In the genomic region with DNA sequence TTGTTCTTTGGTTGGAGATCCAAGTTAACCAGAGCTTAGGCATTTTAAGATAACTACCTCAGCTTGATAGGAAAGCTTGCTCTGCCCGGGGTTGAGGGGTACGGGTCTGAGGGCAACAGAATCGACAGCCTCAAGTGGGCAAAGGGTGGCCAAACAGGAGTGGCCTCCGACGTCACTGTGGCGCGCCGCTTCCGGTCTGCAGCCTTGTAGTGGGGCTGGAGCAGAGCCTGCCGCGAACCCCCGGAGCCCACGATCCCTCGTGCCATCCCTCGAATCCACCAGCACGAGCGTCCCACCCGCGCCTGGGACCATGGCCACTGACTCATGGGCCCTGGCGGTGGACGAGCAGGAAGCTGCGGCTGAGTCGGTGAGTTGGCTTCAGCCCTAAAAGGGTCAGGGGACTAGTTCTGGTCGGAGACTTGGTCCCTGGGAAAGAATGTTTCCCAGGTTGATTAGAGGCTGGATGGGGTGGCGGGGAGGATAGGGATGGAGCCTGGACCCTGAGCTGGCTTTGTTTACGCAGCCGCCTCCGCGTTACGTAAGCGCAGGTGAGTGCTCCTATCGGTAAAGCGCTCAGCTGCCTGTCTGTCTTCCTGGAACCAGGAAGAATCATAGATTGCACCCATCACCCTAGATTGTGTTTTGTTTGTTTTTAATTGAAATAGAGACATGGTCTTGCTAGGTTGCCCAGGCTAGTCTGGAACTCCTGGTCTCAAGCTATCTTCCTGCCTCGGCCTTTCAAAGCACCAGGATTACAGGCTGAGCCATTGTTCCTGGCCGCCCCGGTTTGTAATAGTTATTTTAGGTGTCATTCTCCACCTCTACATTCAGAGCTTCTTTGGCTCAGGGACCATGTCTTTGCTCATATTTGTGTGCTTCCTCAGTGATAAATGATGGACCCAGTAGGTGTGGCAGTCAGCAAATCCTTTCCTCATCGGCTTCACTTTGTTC, we compare ENCODE assay signal across 1 cellular context.
TF ChIP-seq lines count a peak whose summit lies in the region.

A gene (plus strand): TSS at position 199 of the 951 bp plus-strand sequence. CDS start 112 bp downstream, at position 311.

TF ChIP-seq in HepG2, 621 proteins besides CTCF, POLR2A, EP300 and RAD21 (continued from another document and continues in another):
- TF ChIP-seq, protein P1, sequence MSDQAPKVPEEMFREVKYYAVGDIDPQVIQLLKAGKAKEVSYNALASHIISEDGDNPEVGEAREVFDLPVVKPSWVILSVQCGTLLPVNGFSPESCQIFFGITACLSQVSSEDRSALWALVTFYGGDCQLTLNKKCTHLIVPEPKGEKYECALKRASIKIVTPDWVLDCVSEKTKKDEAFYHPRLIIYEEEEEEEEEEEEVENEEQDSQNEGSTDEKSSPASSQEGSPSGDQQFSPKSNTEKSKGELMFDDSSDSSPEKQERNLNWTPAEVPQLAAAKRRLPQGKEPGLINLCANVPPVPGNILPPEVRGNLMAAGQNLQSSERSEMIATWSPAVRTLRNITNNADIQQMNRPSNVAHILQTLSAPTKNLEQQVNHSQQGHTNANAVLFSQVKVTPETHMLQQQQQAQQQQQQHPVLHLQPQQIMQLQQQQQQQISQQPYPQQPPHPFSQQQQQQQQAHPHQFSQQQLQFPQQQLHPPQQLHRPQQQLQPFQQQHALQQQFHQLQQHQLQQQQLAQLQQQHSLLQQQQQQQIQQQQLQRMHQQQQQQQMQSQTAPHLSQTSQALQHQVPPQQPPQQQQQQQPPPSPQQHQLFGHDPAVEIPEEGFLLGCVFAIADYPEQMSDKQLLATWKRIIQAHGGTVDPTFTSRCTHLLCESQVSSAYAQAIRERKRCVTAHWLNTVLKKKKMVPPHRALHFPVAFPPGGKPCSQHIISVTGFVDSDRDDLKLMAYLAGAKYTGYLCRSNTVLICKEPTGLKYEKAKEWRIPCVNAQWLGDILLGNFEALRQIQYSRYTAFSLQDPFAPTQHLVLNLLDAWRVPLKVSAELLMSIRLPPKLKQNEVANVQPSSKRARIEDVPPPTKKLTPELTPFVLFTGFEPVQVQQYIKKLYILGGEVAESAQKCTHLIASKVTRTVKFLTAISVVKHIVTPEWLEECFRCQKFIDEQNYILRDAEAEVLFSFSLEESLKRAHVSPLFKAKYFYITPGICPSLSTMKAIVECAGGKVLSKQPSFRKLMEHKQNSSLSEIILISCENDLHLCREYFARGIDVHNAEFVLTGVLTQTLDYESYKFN (CRISPR knock-in tag; conservative IDR thresholded peaks at IDR 0.05): peak; percentile 92
- TF ChIP-seq, protein P2, sequence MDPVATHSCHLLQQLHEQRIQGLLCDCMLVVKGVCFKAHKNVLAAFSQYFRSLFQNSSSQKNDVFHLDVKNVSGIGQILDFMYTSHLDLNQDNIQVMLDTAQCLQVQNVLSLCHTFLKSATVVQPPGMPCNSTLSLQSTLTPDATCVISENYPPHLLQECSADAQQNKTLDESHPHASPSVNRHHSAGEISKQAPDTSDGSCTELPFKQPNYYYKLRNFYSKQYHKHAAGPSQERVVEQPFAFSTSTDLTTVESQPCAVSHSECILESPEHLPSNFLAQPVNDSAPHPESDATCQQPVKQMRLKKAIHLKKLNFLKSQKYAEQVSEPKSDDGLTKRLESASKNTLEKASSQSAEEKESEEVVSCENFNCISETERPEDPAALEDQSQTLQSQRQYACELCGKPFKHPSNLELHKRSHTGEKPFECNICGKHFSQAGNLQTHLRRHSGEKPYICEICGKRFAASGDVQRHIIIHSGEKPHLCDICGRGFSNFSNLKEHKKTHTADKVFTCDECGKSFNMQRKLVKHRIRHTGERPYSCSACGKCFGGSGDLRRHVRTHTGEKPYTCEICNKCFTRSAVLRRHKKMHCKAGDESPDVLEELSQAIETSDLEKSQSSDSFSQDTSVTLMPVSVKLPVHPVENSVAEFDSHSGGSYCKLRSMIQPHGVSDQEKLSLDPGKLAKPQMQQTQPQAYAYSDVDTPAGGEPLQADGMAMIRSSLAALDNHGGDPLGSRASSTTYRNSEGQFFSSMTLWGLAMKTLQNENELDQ (CRISPR knock-in tag; IDR thresholded peaks at IDR 0.05; ENCODE audit: borderline replicate concordance): no peak
- peak; percentile 97 for TF ChIP-seq DMAP1 (CRISPR knock-in tag; IDR thresholded peaks at IDR 0.05)
- peak; percentile 20; the same call in 1 of the 2 replicates for TF ChIP-seq TP53 (CRISPR knock-in tag; conservative IDR thresholded peaks at IDR 0.05)
- TF ChIP-seq ZIK1 (CRISPR knock-in tag; IDR thresholded peaks at IDR 0.05; ENCODE audit: borderline replicate concordance, low read depth): peak; percentile 85
- no peak for TF ChIP-seq ZNF562 (CRISPR knock-in tag; IDR thresholded peaks at IDR 0.05; ENCODE audit: borderline replicate concordance)
- TF ChIP-seq, protein P3, sequence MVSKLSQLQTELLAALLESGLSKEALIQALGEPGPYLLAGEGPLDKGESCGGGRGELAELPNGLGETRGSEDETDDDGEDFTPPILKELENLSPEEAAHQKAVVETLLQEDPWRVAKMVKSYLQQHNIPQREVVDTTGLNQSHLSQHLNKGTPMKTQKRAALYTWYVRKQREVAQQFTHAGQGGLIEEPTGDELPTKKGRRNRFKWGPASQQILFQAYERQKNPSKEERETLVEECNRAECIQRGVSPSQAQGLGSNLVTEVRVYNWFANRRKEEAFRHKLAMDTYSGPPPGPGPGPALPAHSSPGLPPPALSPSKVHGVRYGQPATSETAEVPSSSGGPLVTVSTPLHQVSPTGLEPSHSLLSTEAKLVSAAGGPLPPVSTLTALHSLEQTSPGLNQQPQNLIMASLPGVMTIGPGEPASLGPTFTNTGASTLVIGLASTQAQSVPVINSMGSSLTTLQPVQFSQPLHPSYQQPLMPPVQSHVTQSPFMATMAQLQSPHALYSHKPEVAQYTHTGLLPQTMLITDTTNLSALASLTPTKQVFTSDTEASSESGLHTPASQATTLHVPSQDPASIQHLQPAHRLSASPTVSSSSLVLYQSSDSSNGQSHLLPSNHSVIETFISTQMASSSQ (IDR thresholded peaks at IDR 0.05; ENCODE audit: low read depth): no peak
- TF ChIP-seq, protein P3 (CRISPR knock-in tag; IDR thresholded peaks at IDR 0.05; ENCODE audit: borderline replicate concordance): peak; percentile 29; the same call in 1 of the 2 replicates
- TF ChIP-seq KAT7 (CRISPR knock-in tag; IDR thresholded peaks at IDR 0.05; ENCODE audit: borderline replicate concordance): 0 out of 2 replicates have a peak, but pooled peaks have one; percentile 59
- TF ChIP-seq, protein P4, sequence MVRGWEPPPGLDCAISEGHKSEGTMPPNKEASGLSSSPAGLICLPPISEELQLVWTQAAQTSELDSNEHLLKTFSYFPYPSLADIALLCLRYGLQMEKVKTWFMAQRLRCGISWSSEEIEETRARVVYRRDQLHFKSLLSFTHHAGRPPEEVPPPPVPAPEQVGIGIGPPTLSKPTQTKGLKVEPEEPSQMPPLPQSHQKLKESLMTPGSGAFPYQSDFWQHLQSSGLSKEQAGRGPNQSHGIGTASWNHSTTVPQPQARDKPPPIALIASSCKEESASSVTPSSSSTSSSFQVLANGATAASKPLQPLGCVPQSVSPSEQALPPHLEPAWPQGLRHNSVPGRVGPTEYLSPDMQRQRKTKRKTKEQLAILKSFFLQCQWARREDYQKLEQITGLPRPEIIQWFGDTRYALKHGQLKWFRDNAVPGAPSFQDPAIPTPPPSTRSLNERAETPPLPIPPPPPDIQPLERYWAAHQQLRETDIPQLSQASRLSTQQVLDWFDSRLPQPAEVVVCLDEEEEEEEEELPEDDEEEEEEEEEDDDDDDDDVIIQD (CRISPR knock-in tag; IDR thresholded peaks at IDR 0.05; ENCODE audit: low read depth): peak; percentile 54
- peak; percentile 97 for TF ChIP-seq KDM2A (CRISPR knock-in tag; IDR thresholded peaks at IDR 0.05; ENCODE audit: borderline replicate concordance, low read depth)
- no peak; the same call in 1 of the 2 replicates for TF ChIP-seq NR1H2 (CRISPR knock-in tag; IDR thresholded peaks at IDR 0.05; ENCODE audit: borderline replicate concordance, low read depth)
- peak; percentile 54; the same call in 1 of the 2 replicates for TF ChIP-seq ZC3H13 (CRISPR knock-in tag; IDR thresholded peaks at IDR 0.05)
- TF ChIP-seq, protein P5, sequence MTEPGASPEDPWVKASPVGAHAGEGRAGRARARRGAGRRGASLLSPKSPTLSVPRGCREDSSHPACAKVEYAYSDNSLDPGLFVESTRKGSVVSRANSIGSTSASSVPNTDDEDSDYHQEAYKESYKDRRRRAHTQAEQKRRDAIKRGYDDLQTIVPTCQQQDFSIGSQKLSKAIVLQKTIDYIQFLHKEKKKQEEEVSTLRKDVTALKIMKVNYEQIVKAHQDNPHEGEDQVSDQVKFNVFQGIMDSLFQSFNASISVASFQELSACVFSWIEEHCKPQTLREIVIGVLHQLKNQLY (CRISPR knock-in tag; IDR thresholded peaks at IDR 0.05): peak; percentile 6; the same call in 1 of the 2 replicates
- no peak for TF ChIP-seq ZNF17 (CRISPR knock-in tag; IDR thresholded peaks at IDR 0.05)
- TF ChIP-seq SRSF9 (IDR thresholded peaks at IDR 0.05; ENCODE audit: borderline replicate concordance, insufficient read depth, low read depth, low read length, poor library complexity, severe bottlenecking): no peak
- TF ChIP-seq ZNF577 (CRISPR knock-in tag; IDR thresholded peaks at IDR 0.05; ENCODE audit: borderline replicate concordance, low read depth): no peak
- TF ChIP-seq ZNF205 (CRISPR knock-in tag; IDR thresholded peaks at IDR 0.05): peak; percentile 100
- no peak for TF ChIP-seq STAT5B (CRISPR knock-in tag; IDR thresholded peaks at IDR 0.05)
- TF ChIP-seq ZNF543 (CRISPR knock-in tag; IDR thresholded peaks at IDR 0.05): peak; percentile 91
- peak; percentile 90 for TF ChIP-seq CREB1 (IDR thresholded peaks at IDR 0.05)
- TF ChIP-seq CREB1 (CRISPR knock-in tag; IDR thresholded peaks at IDR 0.05): peak; percentile 98
- TF ChIP-seq ZBTB7A (CRISPR knock-in tag; IDR thresholded peaks at IDR 0.05): peak; percentile 95
- no peak; the same call in 1 of the 2 replicates for TF ChIP-seq ZSCAN9 (CRISPR knock-in tag; IDR thresholded peaks at IDR 0.05; ENCODE audit: borderline replicate concordance)
- TF ChIP-seq, protein P6, sequence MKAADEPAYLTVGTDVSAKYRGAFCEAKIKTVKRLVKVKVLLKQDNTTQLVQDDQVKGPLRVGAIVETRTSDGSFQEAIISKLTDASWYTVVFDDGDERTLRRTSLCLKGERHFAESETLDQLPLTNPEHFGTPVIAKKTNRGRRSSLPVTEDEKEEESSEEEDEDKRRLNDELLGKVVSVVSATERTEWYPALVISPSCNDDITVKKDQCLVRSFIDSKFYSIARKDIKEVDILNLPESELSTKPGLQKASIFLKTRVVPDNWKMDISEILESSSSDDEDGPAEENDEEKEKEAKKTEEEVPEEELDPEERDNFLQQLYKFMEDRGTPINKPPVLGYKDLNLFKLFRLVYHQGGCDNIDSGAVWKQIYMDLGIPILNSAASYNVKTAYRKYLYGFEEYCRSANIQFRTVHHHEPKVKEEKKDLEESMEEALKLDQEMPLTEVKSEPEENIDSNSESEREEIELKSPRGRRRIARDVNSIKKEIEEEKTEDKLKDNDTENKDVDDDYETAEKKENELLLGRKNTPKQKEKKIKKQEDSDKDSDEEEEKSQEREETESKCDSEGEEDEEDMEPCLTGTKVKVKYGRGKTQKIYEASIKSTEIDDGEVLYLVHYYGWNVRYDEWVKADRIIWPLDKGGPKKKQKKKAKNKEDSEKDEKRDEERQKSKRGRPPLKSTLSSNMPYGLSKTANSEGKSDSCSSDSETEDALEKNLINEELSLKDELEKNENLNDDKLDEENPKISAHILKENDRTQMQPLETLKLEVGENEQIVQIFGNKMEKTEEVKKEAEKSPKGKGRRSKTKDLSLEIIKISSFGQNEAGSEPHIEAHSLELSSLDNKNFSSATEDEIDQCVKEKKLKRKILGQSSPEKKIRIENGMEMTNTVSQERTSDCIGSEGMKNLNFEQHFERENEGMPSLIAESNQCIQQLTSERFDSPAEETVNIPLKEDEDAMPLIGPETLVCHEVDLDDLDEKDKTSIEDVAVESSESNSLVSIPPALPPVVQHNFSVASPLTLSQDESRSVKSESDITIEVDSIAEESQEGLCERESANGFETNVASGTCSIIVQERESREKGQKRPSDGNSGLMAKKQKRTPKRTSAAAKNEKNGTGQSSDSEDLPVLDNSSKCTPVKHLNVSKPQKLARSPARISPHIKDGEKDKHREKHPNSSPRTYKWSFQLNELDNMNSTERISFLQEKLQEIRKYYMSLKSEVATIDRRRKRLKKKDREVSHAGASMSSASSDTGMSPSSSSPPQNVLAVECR (CRISPR knock-in tag; IDR thresholded peaks at IDR 0.05; ENCODE audit: borderline replicate concordance): peak; percentile 97
- TF ChIP-seq SOX6 (IDR thresholded peaks at IDR 0.05): no peak
- TF ChIP-seq SOX6 (CRISPR knock-in tag; IDR thresholded peaks at IDR 0.05): peak; percentile 92
- TF ChIP-seq NR2C2 (CRISPR knock-in tag; IDR thresholded peaks at IDR 0.05; ENCODE audit: borderline replicate concordance): peak; percentile 72
- TF ChIP-seq, protein P7, sequence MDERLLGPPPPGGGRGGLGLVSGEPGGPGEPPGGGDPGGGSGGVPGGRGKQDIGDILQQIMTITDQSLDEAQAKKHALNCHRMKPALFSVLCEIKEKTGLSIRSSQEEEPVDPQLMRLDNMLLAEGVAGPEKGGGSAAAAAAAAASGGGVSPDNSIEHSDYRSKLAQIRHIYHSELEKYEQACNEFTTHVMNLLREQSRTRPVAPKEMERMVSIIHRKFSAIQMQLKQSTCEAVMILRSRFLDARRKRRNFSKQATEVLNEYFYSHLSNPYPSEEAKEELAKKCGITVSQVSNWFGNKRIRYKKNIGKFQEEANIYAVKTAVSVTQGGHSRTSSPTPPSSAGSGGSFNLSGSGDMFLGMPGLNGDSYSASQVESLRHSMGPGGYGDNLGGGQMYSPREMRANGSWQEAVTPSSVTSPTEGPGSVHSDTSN (CRISPR knock-in tag; IDR thresholded peaks at IDR 0.05): peak; percentile 14; the same call in 1 of the 2 replicates
- TF ChIP-seq ZKSCAN8 (CRISPR knock-in tag; IDR thresholded peaks at IDR 0.05; ENCODE audit: borderline replicate concordance): 0 out of 2 replicates have a peak, but pooled peaks have one; percentile 36
- TF ChIP-seq ZNF460 (CRISPR knock-in tag; IDR thresholded peaks at IDR 0.05; ENCODE audit: borderline replicate concordance): no peak; the same call in 1 of the 2 replicates
- TF ChIP-seq MTF2 (CRISPR knock-in tag; IDR thresholded peaks at IDR 0.05; ENCODE audit: borderline replicate concordance): peak; percentile 99
- no peak for TF ChIP-seq MLLT10 (CRISPR knock-in tag; IDR thresholded peaks at IDR 0.05)
- TF ChIP-seq PTBP1 (IDR thresholded peaks at IDR 0.05; ENCODE audit: low read depth, low read length, poor library complexity, severe bottlenecking): no peak
- TF ChIP-seq SOX5 (CRISPR knock-in tag; IDR thresholded peaks at IDR 0.05; ENCODE audit: borderline replicate concordance): peak; percentile 62; the same call in 1 of the 2 replicates
- peak; percentile 90; the same call in 1 of the 2 replicates for TF ChIP-seq ZNF230 (CRISPR knock-in tag; IDR thresholded peaks at IDR 0.05)
- peak; percentile 85 for TF ChIP-seq WIZ (CRISPR knock-in tag; IDR thresholded peaks at IDR 0.05)
